In the genomic region with DNA sequence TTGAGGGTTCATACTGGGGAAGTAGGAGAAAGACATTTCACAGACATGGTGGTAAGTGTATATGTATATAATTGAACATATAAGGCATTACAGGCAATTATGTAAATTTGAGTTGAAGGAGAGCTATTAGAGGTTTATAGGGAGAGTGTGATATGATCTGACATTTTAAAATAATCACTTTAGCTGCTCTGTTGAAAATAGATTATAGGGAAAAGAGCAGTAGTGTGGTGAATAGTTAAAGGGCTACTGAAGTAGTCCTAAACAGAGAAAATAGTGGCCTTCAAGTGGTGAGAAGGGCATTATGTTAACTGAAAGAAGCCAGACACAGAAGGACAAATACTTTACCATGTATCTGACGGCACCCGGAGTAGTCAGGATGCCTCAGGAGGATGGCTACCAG, we compare ENCODE assay signal across 28 cellular contexts.
DNase-seq lines count a peak whose midpoint lies in the region; ATAC-seq and TF ChIP-seq lines count a peak whose summit lies in the region.
"Had no signal": no experiment of that assay in that cellular context is flagged by ENCODE, and none has a peak within 500 bp of the region (broad histone marks: within the 10 kb centered on the region; RNA-seq: fewer than 3 reads in every experiment).

No MANE protein-coding gene starts in this region.

- DNase-seq in activated naive CD8-positive, alpha-beta T cell treated with anti-CD3 and anti-CD28 coated beads for 36 hours, result no peak
- DNase-seq in naive thymus-derived CD4-positive, alpha-beta T cell, result no peak
- no peak for DNase-seq in hepatic stellate cell (ENCODE audit: low spot score)
- DNase-seq in effector CD8-positive, alpha-beta T cell (lab: John Stamatoyannopoulos, UW), result no peak
- DNase-seq: activated CD4-positive, alpha-beta T cell treated with anti-CD3 and anti-CD28 coated beads, Interleukin-2, amount 10 ng/mL, durations not matched to agents 7 days and 5 days; activated CD8-positive, alpha-beta memory T cell treated with anti-CD3 and anti-CD28 coated beads, Interleukin-2, amount 10 ng/mL, durations not matched to agents 7 days and 5 days; activated naive CD4-positive, alpha-beta T cell treated with anti-CD3 and anti-CD28 coated beads, Interleukin-2, amount 50 U/mL, for 16 hours; anterior cingulate cortex; cortex of kidney; MM.1S; NCI-H1417; NCI-H2081; NCI-H446; NCI-H82; retina; stimulated activated CD4-positive, alpha-beta T cell treated with anti-CD3 and anti-CD28 coated beads, Interleukin-1b, Interleukin-23, amount 100 ng/mL, for 48 hours; stimulated activated CD8-positive, alpha-beta memory T cell treated with anti-CD3 and anti-CD28 coated beads, Interleukin-4, amount 100 ng/mL, for 48 hours; T1000; WERI-Rb-1 had no signal

- no peaks in the 10 kb centered on the region for H3K27me3 Mint-ChIP-seq in activated naive CD8-positive, alpha-beta T cell
- no peaks in the 10 kb centered on the region for H3K27me3 Mint-ChIP-seq in activated naive CD8-positive, alpha-beta T cell treated with anti-CD3 and anti-CD28 coated beads for 36 hours
- peaks cover 0 to 3% (median 0%) of the 10 kb centered on the region in 5 donors for H3K27me3 Mint-ChIP-seq in naive thymus-derived CD4-positive, alpha-beta T cell
- H3K27me3 Mint-ChIP-seq: activated CD4-positive, alpha-beta T cell treated with anti-CD3 and anti-CD28 coated beads, Interleukin-2, amount 10 ng/mL, durations not matched to agents 7 days and 5 days; activated CD8-positive, alpha-beta memory T cell treated with anti-CD3 and anti-CD28 coated beads, Interleukin-2, amount 10 ng/mL, durations not matched to agents 7 days and 5 days; B cell had no signal

- intact Hi-C loops in naive thymus-derived CD4-positive, alpha-beta T cell (cut with micrococcal nuclease), result loop anchor here in 1 of 2 donors (5.0 to 10.0 kb wide), 3 partner anchors 38 to 339 kb away; no protein-coding TSS in a partner anchor

- H3K27ac ChIP-seq in naive thymus-derived CD4-positive, alpha-beta T cell (ENCODE audit: low read depth, low read length), result no peak overlapping the region
- H3K27ac ChIP-seq: esophagus muscularis mucosa, KMS-11, RWPE1, tibial nerve, WERI-Rb-1 had no signal

- H3K4me1 ChIP-seq in naive thymus-derived CD4-positive, alpha-beta T cell (ENCODE audit: control insufficient read depth in 2 of 2, insufficient read depth in 2 of 2, low read length in 2 of 2), result peaks cover 23 to 36% of the 10 kb centered on the region in 2 donors

- no peaks in the 10 kb centered on the region for H3K9me3 Mint-ChIP-seq in activated naive CD8-positive, alpha-beta T cell (ENCODE audit: low read depth)
- no peaks in the 10 kb centered on the region for H3K9me3 Mint-ChIP-seq in activated naive CD8-positive, alpha-beta T cell treated with anti-CD3 and anti-CD28 coated beads for 36 hours
- H3K9me3 Mint-ChIP-seq in naive thymus-derived CD4-positive, alpha-beta T cell, result peaks cover 0 to 4% (median 0%) of the 10 kb centered on the region in 11 donors
- H3K9me3 Mint-ChIP-seq: activated CD4-positive, alpha-beta T cell treated with anti-CD3 and anti-CD28 coated beads, Interleukin-2, amount 10 ng/mL, durations not matched to agents 7 days and 5 days had no signal

- POLR2A ChIA-PET in naive thymus-derived CD4-positive, alpha-beta T cell (lab: Charles Lee), result no interaction called here

- H3K4me3 ChIP-seq in naive thymus-derived CD4-positive, alpha-beta T cell (ENCODE audit: low read length), result no peak overlapping the region
- H3K4me3 ChIP-seq: esophagus muscularis mucosa, smooth muscle cell, tibial nerve had no signal

- peaks cover 7% of the 10 kb centered on the region for H3K36me3 Mint-ChIP-seq in activated naive CD8-positive, alpha-beta T cell
- H3K36me3 Mint-ChIP-seq in activated naive CD8-positive, alpha-beta T cell treated with anti-CD3 and anti-CD28 coated beads for 36 hours, result no peaks in the 10 kb centered on the region
- peaks cover 0 to 16% (median 5%) of the 10 kb centered on the region in 5 donors for H3K36me3 Mint-ChIP-seq in naive thymus-derived CD4-positive, alpha-beta T cell

- no peaks in the 10 kb centered on the region for H3K36me3 ChIP-seq in naive thymus-derived CD4-positive, alpha-beta T cell (ENCODE audit: control insufficient read depth in 2 of 3, insufficient read depth in 3 of 3, low read length in 3 of 3)
- H3K36me3 ChIP-seq: esophagus muscularis mucosa, tibial nerve, WERI-Rb-1 had no signal

- H3K9me3 ChIP-seq in naive thymus-derived CD4-positive, alpha-beta T cell (ENCODE audit: control insufficient read depth in 2 of 3, low read length in 3 of 3), result no peaks in the 10 kb centered on the region
- H3K9me3 ChIP-seq: esophagus muscularis mucosa, tibial nerve had no signal

- H3K27ac Mint-ChIP-seq in activated naive CD8-positive, alpha-beta T cell, result peak overlapping the region; percentile 72
- H3K27ac Mint-ChIP-seq in activated naive CD8-positive, alpha-beta T cell treated with anti-CD3 and anti-CD28 coated beads for 36 hours, result no peak overlapping the region
- H3K27ac Mint-ChIP-seq in naive thymus-derived CD4-positive, alpha-beta T cell, result peak overlapping the region; percentile 6 to 92 (median 47)
- H3K27ac Mint-ChIP-seq: activated CD4-positive, alpha-beta T cell treated with anti-CD3 and anti-CD28 coated beads, Interleukin-2, amount 10 ng/mL, durations not matched to agents 7 days and 5 days; activated CD8-positive, alpha-beta memory T cell treated with anti-CD3 and anti-CD28 coated beads, Interleukin-2, amount 10 ng/mL, durations not matched to agents 7 days and 5 days; B cell had no signal

- H3K27me3 ChIP-seq in naive thymus-derived CD4-positive, alpha-beta T cell (ENCODE audit: control insufficient read depth in 2 of 2, insufficient read depth in 2 of 2, low read length in 2 of 2), result no peaks in the 10 kb centered on the region
- H3K27me3 ChIP-seq: esophagus muscularis mucosa, tibial nerve had no signal

- H3K4me1 Mint-ChIP-seq in activated naive CD8-positive, alpha-beta T cell (ENCODE audit: low read depth), result peaks cover 47% of the 10 kb centered on the region
- H3K4me1 Mint-ChIP-seq in activated naive CD8-positive, alpha-beta T cell treated with anti-CD3 and anti-CD28 coated beads for 36 hours, result peaks cover 31% of the 10 kb centered on the region
- peaks cover 43 to 84% (median 52%) of the 10 kb centered on the region in 7 donors for H3K4me1 Mint-ChIP-seq in naive thymus-derived CD4-positive, alpha-beta T cell

- ATAC-seq in SK-N-SH treated with all-trans-retinoic acid at 6 μM for 48 hours (peak; percentile 28; the same call in 2 of the 3 replicates), HG03354 (IDR thresholded peaks at IDR 0.05; ENCODE audit: poor library complexity, severe bottlenecking, unreplicated experiment) (no peak)
- no peak for ATAC-seq in naive thymus-derived CD4-positive, alpha-beta T cell
- ATAC-seq: activated CD8-positive, alpha-beta memory T cell treated with anti-CD3 and anti-CD28 coated beads, Interleukin-2, amount 10 ng/mL, durations not matched to agents 7 days and 5 days had no signal

- CTCF ChIA-PET in naive thymus-derived CD4-positive, alpha-beta T cell (lab: Charles Lee), result interaction anchor here (0.6 kb wide), 1 partner anchor 76 kb away, joined by 3 read pairs; no protein-coding TSS in a partner anchor

- no peak overlapping the region for H3K4me3 Mint-ChIP-seq in activated naive CD8-positive, alpha-beta T cell
- H3K4me3 Mint-ChIP-seq in activated naive CD8-positive, alpha-beta T cell treated with anti-CD3 and anti-CD28 coated beads for 36 hours, result no peak overlapping the region
- no peak overlapping the region for H3K4me3 Mint-ChIP-seq in naive thymus-derived CD4-positive, alpha-beta T cell
- H3K4me3 Mint-ChIP-seq: activated CD4-positive, alpha-beta T cell treated with anti-CD3 and anti-CD28 coated beads, Interleukin-2, amount 10 ng/mL, durations not matched to agents 7 days and 5 days; activated CD8-positive, alpha-beta memory T cell treated with anti-CD3 and anti-CD28 coated beads, Interleukin-2, amount 10 ng/mL, durations not matched to agents 7 days and 5 days had no signal

TF ChIP-seq in SK-N-SH treated with all-trans-retinoic acid at 6 μM for 48 hours, 23 proteins besides CTCF, POLR2A, EP300 and RAD21:
- no peak for TF ChIP-seq OSR1 (CRISPR knock-in tag; IDR thresholded peaks at IDR 0.05)
- TF ChIP-seq, protein P1, sequence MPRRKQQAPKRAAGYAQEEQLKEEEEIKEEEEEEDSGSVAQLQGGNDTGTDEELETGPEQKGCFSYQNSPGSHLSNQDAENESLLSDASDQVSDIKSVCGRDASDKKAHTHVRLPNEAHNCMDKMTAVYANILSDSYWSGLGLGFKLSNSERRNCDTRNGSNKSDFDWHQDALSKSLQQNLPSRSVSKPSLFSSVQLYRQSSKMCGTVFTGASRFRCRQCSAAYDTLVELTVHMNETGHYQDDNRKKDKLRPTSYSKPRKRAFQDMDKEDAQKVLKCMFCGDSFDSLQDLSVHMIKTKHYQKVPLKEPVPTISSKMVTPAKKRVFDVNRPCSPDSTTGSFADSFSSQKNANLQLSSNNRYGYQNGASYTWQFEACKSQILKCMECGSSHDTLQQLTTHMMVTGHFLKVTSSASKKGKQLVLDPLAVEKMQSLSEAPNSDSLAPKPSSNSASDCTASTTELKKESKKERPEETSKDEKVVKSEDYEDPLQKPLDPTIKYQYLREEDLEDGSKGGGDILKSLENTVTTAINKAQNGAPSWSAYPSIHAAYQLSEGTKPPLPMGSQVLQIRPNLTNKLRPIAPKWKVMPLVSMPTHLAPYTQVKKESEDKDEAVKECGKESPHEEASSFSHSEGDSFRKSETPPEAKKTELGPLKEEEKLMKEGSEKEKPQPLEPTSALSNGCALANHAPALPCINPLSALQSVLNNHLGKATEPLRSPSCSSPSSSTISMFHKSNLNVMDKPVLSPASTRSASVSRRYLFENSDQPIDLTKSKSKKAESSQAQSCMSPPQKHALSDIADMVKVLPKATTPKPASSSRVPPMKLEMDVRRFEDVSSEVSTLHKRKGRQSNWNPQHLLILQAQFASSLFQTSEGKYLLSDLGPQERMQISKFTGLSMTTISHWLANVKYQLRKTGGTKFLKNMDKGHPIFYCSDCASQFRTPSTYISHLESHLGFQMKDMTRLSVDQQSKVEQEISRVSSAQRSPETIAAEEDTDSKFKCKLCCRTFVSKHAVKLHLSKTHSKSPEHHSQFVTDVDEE (CRISPR knock-in tag; IDR thresholded peaks at IDR 0.05), result no peak
- no peak for TF ChIP-seq BACH2 (CRISPR knock-in tag; IDR thresholded peaks at IDR 0.05; ENCODE audit: borderline replicate concordance)
